Comparison of ENCODE assay signal across 8 cellular contexts in the genomic region with DNA sequence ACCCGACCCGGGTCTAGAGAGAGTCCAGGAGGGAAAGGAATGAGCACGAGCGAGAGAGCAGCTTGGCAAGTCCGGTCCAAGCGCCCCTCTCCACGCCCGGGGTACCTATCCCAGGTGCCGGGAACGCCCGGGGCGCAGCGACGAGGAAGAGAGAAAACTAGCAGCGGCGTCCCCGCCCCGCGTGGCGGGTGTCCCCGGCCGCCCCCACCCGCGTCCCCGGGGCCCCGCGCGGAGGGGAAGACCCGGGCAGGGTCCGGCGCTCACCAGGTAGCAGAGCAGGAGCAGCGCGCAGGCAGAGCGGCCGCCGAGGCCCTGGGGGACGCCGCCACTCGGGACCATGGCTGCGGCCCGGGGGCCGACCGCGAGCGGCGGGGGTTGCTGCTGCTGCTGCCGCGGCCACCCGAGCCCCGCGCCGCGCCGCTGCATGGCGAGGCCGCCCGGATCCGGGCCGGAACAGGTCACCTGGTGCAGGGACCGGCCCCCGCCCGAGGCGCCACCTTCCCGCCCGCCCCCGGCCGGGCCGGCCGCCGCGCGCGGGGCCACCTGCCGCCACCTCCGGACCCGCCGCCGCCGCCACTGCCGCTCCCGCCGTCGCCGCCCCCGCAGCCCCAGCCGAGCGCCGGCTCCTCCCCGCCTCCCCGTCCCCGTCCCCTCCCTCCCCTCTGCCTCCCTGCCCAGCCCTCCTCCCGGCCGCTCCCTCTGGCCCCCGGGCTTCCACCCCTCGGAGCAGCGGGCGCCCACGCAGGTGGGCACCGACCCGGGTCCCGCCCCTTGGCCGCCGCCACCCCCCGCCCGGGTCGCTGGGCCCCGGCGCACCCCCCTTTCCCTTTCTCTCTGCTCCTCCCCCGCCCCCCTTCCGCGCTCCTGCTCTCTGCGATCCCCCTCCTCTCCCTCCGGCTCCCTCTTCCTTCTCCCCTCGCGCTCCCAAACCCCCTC. TPM values are rescaled to one million over a fixed set of nuclear protein-coding genes. Genes with fewer than 3 reads are reported as not detected.
DNase-seq lines count a peak whose midpoint lies in the region; ATAC-seq and TF ChIP-seq lines count a peak whose summit lies in the region.

Gene SEL1L3, minus strand, starts transcription at position 578 of the 936 bp plus-strand sequence. Its CDS starts 152 bp downstream, at position 426.

- H3K27ac ChIP-seq in VCaP = peak within 1 kb of the TSS; percentile 75

- ATAC-seq in GM19025 (IDR thresholded peaks at IDR 0.05; ENCODE audit: low read depth, unreplicated experiment) (peak; percentile 40), HG03460 (IDR thresholded peaks at IDR 0.05; ENCODE audit: unreplicated experiment) (peak; percentile 27), left colon (peak; percentile 54)

- peak within 1 kb of the TSS; percentile 77 to 79 for H3K4me3 ChIP-seq in cardiac fibroblast (replicated peaks in 1 of 2; ENCODE audit: low read depth in 2 of 2, low read length in 2 of 2)

- intact Hi-C loops in left colon (cut with DNase I, micrococcal nuclease) = no loop called here

- DNase-seq in 8988T = peak; percentile 60
- DNase-seq in cardiac fibroblast (ENCODE audit: low read depth in 2 of 2) = peak in 1 of 2 donors; percentile 40
- DNase-seq in left colon = peak; percentile 68 to 78
- DNase-seq in stimulated activated CD4-positive, alpha-beta T cell treated with anti-CD3 and anti-CD28 coated beads, Interleukin-4, amount 100 ng/mL, for 24 hours = peak; percentile 51
- no peak for DNase-seq in retina

- TF ChIP-seq CTCF in VCaP (conservative IDR thresholded peaks at IDR 0.05) (no peak), cardiac fibroblast (IDR thresholded peaks at IDR 0.05; ENCODE audit: low read depth, low read length) (no peak)

RNA-seq across cellular contexts. Expression of gene SEL1L3, which starts in this region (rescaled TPM):
- total RNA-seq in left colon = 100 to 1,000 TPM; 106 to 110 TPM
